Comparison of ENCODE assay signal across 18 cellular contexts in genomic region chr2:171579481-171579880, GRCh38.
"Had no signal": no experiment of that assay in that cellular context is flagged by ENCODE, and none has a peak within 500 bp of the region (broad histone marks: within the 10 kb centered on the region; RNA-seq: fewer than 3 reads in every experiment).

No MANE protein-coding gene starts in this region.

- H3K4me3 ChIP-seq: gastrocnemius medialis, heart left ventricle, lung, transverse colon, vagina had no signal

- DNase-seq: activated CD4-positive, alpha-beta T cell treated with anti-CD3 and anti-CD28 coated beads for 36 hours; activated CD8-positive, alpha-beta memory T cell treated with anti-CD3 and anti-CD28 coated beads, Interleukin-2, amount 50 U/mL, for 4 hours; activated CD8-positive, alpha-beta T cell treated with anti-CD3 and anti-CD28 coated beads for 36 hours; activated effector memory CD4-positive, alpha-beta T cell treated with anti-CD3 and anti-CD28 coated beads, Interleukin-2, amount 50 U/mL, for 16 hours; activated T-cell treated with anti-CD3 and anti-CD28 coated beads, Interleukin-2, amount 50 U/mL, for 48 hours; caudate nucleus; gastrocnemius medialis; heart left ventricle; midbrain; stimulated activated naive CD8-positive, alpha-beta T cell treated with anti-CD3 and anti-CD28 coated beads, Interleukin-15, Interleukin-2, amounts not matched to agents 100 U/mL and 50 U/mL, for 24 hours; transverse colon; WERI-Rb-1 had no signal

- FAIRE-seq: colon, endometrium had no signal

- H3K27me3 ChIP-seq: gastrocnemius medialis, vagina had no signal

- H3K36me3 ChIP-seq: gastrocnemius medialis, heart left ventricle, transverse colon, vagina, WERI-Rb-1 had no signal

- H3K27ac ChIP-seq: gastrocnemius medialis, heart left ventricle, transverse colon, vagina, WERI-Rb-1 had no signal

- H3K4me1 ChIP-seq: gastrocnemius medialis, heart left ventricle, transverse colon, vagina had no signal

- H3K9me3 ChIP-seq: gastrocnemius medialis, heart left ventricle, transverse colon, vagina had no signal

- ATAC-seq: activated CD4-positive, alpha-beta T cell treated with anti-CD3 and anti-CD28 coated beads for 36 hours; activated CD8-positive, alpha-beta T cell treated with anti-CD3 and anti-CD28 coated beads for 36 hours; activated naive CD4-positive, alpha-beta T cell treated with anti-CD3 and anti-CD28 coated beads, Interleukin-2, amount 50 U/mL, for 72 hours; gastrocnemius medialis; heart left ventricle; sciatic nerve; stimulated activated naive CD8-positive, alpha-beta T cell treated with anti-CD3 and anti-CD28 coated beads, Interleukin-15, Interleukin-2, amounts not matched to agents 100 U/mL and 50 U/mL, for 24 hours had no signal
